Comparison of ENCODE assay signal across 23 cellular contexts in genomic region chr12:23669691-23670090, GRCh38.
"Had no signal": no experiment of that assay in that cellular context is flagged by ENCODE, and none has a peak within 500 bp of the region (broad histone marks: within the 10 kb centered on the region; RNA-seq: fewer than 3 reads in every experiment).

No MANE protein-coding gene starts in this region.

- FAIRE-seq: small intestine had no signal

- DNase-seq: natural killer cell; occipital lobe; ovary; posterior cingulate gyrus; psoas muscle; right cardiac atrium; right lobe of liver; sigmoid colon; small intestine; stimulated activated CD4-positive, alpha-beta T cell treated with anti-CD3 and anti-CD28 coated beads, Interleukin-15, amount 100 ng/mL, for 24 hours; stimulated activated CD4-positive, alpha-beta T cell treated with anti-CD3 and anti-CD28 coated beads, Interleukin-4, amount 100 ng/mL, for 1 hour; stimulated activated CD4-positive, alpha-beta T cell treated with anti-CD3 and anti-CD28 coated beads, Interleukin-4, amount 100 ng/mL, for 4 hours; stimulated activated CD8-positive, alpha-beta memory T cell treated with anti-CD3 and anti-CD28 coated beads, Interleukin-4, amount 100 ng/mL, for 48 hours; stimulated activated naive CD4-positive, alpha-beta T cell; stimulated activated naive CD8-positive, alpha-beta T cell treated with anti-CD3 and anti-CD28 coated beads, Interleukin-15, amount 100 ng/mL, for 72 hours; stimulated activated naive CD8-positive, alpha-beta T cell treated with anti-CD3 and anti-CD28 coated beads, Interleukin-15, Interleukin-2, amounts not matched to agents 100 U/mL and 50 U/mL, for 24 hours; substantia nigra; testis; tibial artery; transverse colon; upper lobe of right lung; uterus had no signal

- ATAC-seq: natural killer cell; psoas muscle; right cardiac atrium; right lobe of liver; stimulated activated memory B cell treated with anti-CD40 and anti-IgM and Interleukin-4, amounts not matched to agents 10 μg/mL and 1 μg/mL and 100 μg/mL, for 72 hours; stimulated activated naive CD8-positive, alpha-beta T cell treated with anti-CD3 and anti-CD28 coated beads, Interleukin-15, amount 100 ng/mL, for 72 hours; stimulated activated naive CD8-positive, alpha-beta T cell treated with anti-CD3 and anti-CD28 coated beads, Interleukin-15, Interleukin-2, amounts not matched to agents 100 U/mL and 50 U/mL, for 24 hours; upper lobe of right lung had no signal
